In the genomic region with DNA sequence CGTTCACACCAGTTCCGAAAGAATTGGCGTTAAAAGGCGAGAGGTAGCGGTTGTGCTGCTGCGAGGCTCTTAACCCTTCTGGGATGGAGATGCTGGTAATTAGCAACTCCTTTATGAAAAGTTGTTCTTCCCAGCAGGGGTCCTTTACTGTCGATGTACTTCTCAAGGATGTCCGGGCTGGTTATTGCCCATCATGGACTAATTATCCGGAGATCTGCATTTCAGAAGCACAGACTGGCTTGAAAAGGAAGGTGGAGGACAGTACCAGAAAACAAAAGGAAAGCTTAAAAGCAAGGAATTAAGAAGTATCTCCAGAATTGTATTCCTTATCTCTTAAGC, we compare ENCODE assay signal across 8 cellular contexts. TPM values are rescaled to one million over a fixed set of nuclear protein-coding genes. Genes with fewer than 3 reads are reported as not detected.
DNase-seq lines count a peak whose midpoint lies in the region; ATAC-seq and TF ChIP-seq lines count a peak whose summit lies in the region.

No MANE protein-coding gene starts in this region.

- H4K20me1 ChIP-seq in BLaER1 treated with 17β-estradiol and CSF1 and Interleukin-3, amounts not matched to agents 10 nM and 100 nM = peaks cover 0 to 48% (median 24%) of the 10 kb centered on the region in 11 experiments; a peak in 11 of 22 replicates

- no peak for DNase-seq in HL-60 (ENCODE audit: low read depth in 1 of 2, low spot score in 1 of 2)
- peak; percentile 49 for DNase-seq in cerebellar cortex (ENCODE audit: low spot score)
- DNase-seq in natural killer cell = no peak
- no peak for DNase-seq in stimulated activated CD4-positive, alpha-beta T cell treated with anti-CD3 and anti-CD28 coated beads, Interleukin-12 subunit alpha, Interleukin-12 subunit beta, amount 100 ng/mL, for 4 hours
- no peak for DNase-seq in adrenal gland
- no peak for DNase-seq in dermis blood vessel endothelial cell

- WGBS in adrenal gland, 4 donors = 35 to 56% (median 40%) methylated on average over 9 of the region's 9 CpGs

- H3K4me3 ChIP-seq in BLaER1 treated with 17β-estradiol and CSF1 and Interleukin-3, amounts not matched to agents 10 nM and 100 nM = peak overlapping the region; percentile 71 to 92 (median 77)
- H3K4me3 ChIP-seq in HL-60 (replicated peaks; ENCODE audit: insufficient read depth, low read length) (peak overlapping the region; percentile 93), adrenal gland (peak overlapping the region in 1 of 4 donors; percentile 65)

- peak overlapping the region; percentile 62 to 81 (median 72); a peak in 15 of 22 replicates for H3K27ac ChIP-seq in BLaER1 treated with 17β-estradiol and CSF1 and Interleukin-3, amounts not matched to agents 10 nM and 100 nM
- H3K27ac ChIP-seq in HL-60 (replicated peaks) (no peak overlapping the region), adrenal gland (peak overlapping the region in 1 of 5 donors; percentile 57)

- intact Hi-C loops in natural killer cell (cut with micrococcal nuclease) (no loop called here), adrenal gland (cut with DNase I) (no loop called here)

- H3K4me1 ChIP-seq in BLaER1 treated with 17β-estradiol and CSF1 and Interleukin-3, amounts not matched to agents 10 nM and 100 nM = peaks cover 16 to 33% (median 26%) of the 10 kb centered on the region in 10 experiments; a peak in 19 of 20 replicates
- H3K4me1 ChIP-seq in adrenal gland (replicated peaks in 1 of 2) = peaks cover 17% of the 10 kb centered on the region in 2 donors

- no peak for ATAC-seq in natural killer cell
- ATAC-seq in GM19351 (IDR thresholded peaks at IDR 0.05; ENCODE audit: unreplicated experiment) = no peak

- H3K9me3 ChIP-seq in BLaER1 treated with 17β-estradiol and CSF1 and Interleukin-3, amounts not matched to agents 10 nM and 100 nM (replicated peaks in 1 of 11) = no peaks in the 10 kb centered on the region
- H3K9me3 ChIP-seq in adrenal gland (replicated peaks in 1 of 3) = no peaks in the 10 kb centered on the region

- no peaks in the 10 kb centered on the region for H3K9me3 Mint-ChIP-seq in natural killer cell

- peaks cover 0 to 5% (median 0%) of the 10 kb centered on the region in 11 experiments; a peak in 5 of 22 replicates for H3K36me3 ChIP-seq in BLaER1 treated with 17β-estradiol and CSF1 and Interleukin-3, amounts not matched to agents 10 nM and 100 nM
- no peaks in the 10 kb centered on the region for H3K36me3 ChIP-seq in adrenal gland (replicated peaks in 1 of 2)

- H3K27ac Mint-ChIP-seq in natural killer cell = no peak overlapping the region

- TF ChIP-seq CTCF in HL-60 (IDR thresholded peaks at IDR 0.05; ENCODE audit: insufficient read depth, low read length) = no peak
- no peak for TF ChIP-seq CTCF in natural killer cell (IDR thresholded peaks at IDR 0.05)
- TF ChIP-seq CTCF in adrenal gland (IDR thresholded peaks at IDR 0.05) = no peak

- H3K36me3 Mint-ChIP-seq in natural killer cell = no peaks in the 10 kb centered on the region

- TF ChIP-seq POLR2A in adrenal gland (IDR thresholded peaks at IDR 0.05) = no peak

- H3K27me3 Mint-ChIP-seq in natural killer cell (ENCODE audit: low read depth in 2 of 2) = peaks cover 51 to 55% of the 10 kb centered on the region in 2 donors

- peak overlapping the region; percentile 89 to 100 (median 97) for H3K4me2 ChIP-seq in BLaER1 treated with 17β-estradiol and CSF1 and Interleukin-3, amounts not matched to agents 10 nM and 100 nM

- peak overlapping the region; percentile 63 for H3K4me3 Mint-ChIP-seq in natural killer cell

- H3K9ac ChIP-seq in BLaER1 treated with 17β-estradiol and CSF1 and Interleukin-3, amounts not matched to agents 10 nM and 100 nM = peak overlapping the region; percentile 72 to 86 (median 82)

- H3K27me3 ChIP-seq in BLaER1 treated with 17β-estradiol and CSF1 and Interleukin-3, amounts not matched to agents 10 nM and 100 nM = peaks cover 25 to 60% (median 52%) of the 10 kb centered on the region in 11 experiments
- H3K27me3 ChIP-seq in HL-60 (ENCODE audit: insufficient read depth, poor library complexity, severe bottlenecking) (no peaks in the 10 kb centered on the region), adrenal gland (peaks cover 14% of the 10 kb centered on the region)

- peaks cover 0 to 13% of the 10 kb centered on the region in 2 donors for H3K4me1 Mint-ChIP-seq in natural killer cell

RNA-seq across cellular contexts. Expression of gene AK4, which starts 1.4 kb away (rescaled TPM):
- total RNA-seq in natural killer cell (1 to 10 TPM in 1 of 3 donors, under 1 TPM in 2; 0.32 to 1.6 (median 0.75) TPM), adrenal gland (10 to 100 TPM in 1 of 8 donors, 1 to 10 TPM in 7; 1.4 to 12.4 (median 4.0) TPM), dermis blood vessel endothelial cell (21.1 and 23.1 TPM in 2 replicates)
- polyA plus RNA-seq in adrenal gland = 1 to 10 TPM in 2 of 3 donors, under 1 TPM in 1; 0.80 to 3.6 (median 1.4) TPM
